1 cellular context compared by ENCODE assay signal in the genomic region with DNA sequence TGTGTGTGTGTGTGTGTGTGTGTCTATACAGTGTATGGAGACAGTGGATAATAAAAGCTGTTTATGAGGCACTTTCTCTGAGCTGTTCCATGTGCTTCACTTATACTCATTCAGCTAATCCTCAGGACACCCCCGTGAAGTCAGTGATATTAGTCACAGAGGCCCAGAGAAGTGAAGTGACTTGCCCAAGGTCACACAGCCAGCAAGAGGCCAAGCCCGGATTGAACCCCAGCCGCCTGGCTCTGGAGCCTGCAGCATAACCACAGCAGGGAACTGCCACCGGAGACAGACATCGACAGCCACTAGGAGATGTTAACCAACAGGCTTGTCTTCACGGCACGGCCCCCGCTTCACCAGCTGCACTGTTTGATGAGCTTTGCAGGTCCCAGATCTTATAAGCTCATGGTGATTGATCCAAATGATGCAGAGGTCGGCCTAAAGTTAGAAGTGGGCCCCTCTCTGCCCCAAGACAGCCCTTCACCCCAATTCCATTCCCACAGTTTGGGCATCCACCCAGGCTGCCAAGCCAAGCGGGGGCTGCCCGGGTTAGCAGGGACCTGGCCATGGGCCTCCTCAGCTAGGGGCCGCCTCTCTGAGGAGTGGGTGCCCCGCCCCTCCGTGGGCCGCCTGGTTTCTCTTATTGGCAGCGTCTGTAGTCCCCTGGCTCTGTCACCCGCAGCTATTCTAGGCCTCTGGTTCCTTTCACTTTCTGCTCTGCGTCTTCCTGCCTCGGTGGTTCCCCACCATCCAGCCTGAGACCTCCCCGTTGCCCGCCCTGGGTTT.
TF ChIP-seq lines count a peak whose summit lies in the region.

No MANE protein-coding gene starts in this region.

TF ChIP-seq in IMR-90, 13 proteins besides CTCF, POLR2A, EP300 and RAD21:
- TF ChIP-seq FOS (IDR thresholded peaks at IDR 0.05; ENCODE audit: low read depth, low read length) (no peak), RCOR1 (IDR thresholded peaks at IDR 0.05; ENCODE audit: insufficient replicate concordance, low read length) (no peak), MAZ (IDR thresholded peaks at IDR 0.05; ENCODE audit: borderline replicate concordance, low read depth, low read length) (no peak), NFE2L2 (IDR thresholded peaks at IDR 0.05; ENCODE audit: low read depth, low read length) (no peak), CHD1 (IDR thresholded peaks at IDR 0.05; ENCODE audit: low read depth, low read length) (no peak), SMC3 (IDR thresholded peaks at IDR 0.05; ENCODE audit: low read depth, low read length) (no peak), CEBPB (IDR thresholded peaks at IDR 0.05; ENCODE audit: low read depth, low read length) (no peak), RFX5 (IDR thresholded peaks at IDR 0.05; ENCODE audit: low read depth, low read length) (no peak), BHLHE40 (IDR thresholded peaks at IDR 0.05; ENCODE audit: low read depth, low read length) (no peak), MXI1 (IDR thresholded peaks at IDR 0.05; ENCODE audit: borderline replicate concordance, low read depth, low read length) (no peak), MAFK (IDR thresholded peaks at IDR 0.05; ENCODE audit: low read depth, low read length) (no peak)
- TF ChIP-seq, protein P1, sequence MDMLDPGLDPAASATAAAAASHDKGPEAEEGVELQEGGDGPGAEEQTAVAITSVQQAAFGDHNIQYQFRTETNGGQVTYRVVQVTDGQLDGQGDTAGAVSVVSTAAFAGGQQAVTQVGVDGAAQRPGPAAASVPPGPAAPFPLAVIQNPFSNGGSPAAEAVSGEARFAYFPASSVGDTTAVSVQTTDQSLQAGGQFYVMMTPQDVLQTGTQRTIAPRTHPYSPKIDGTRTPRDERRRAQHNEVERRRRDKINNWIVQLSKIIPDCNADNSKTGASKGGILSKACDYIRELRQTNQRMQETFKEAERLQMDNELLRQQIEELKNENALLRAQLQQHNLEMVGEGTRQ (IDR thresholded peaks at IDR 0.05; ENCODE audit: low read depth, low read length), result no peak
